23 cellular contexts compared by ENCODE assay signal in genomic region chr5:157538311-157538710, GRCh38. TPM values are rescaled to one million over a fixed set of nuclear protein-coding genes. Genes with fewer than 3 reads are reported as not detected.
DNase-seq lines count a peak whose midpoint lies in the region; ATAC-seq and TF ChIP-seq lines count a peak whose summit lies in the region.
"Had no signal": no experiment of that assay in that cellular context is flagged by ENCODE, and none has a peak within 500 bp of the region (broad histone marks: within the 10 kb centered on the region; RNA-seq: fewer than 3 reads in every experiment).

No MANE protein-coding gene starts in this region.

- peaks cover 77% of the 10 kb centered on the region for H3K4me1 Mint-ChIP-seq in activated CD8-positive, alpha-beta memory T cell treated with anti-CD3 and anti-CD28 coated beads, Interleukin-2, amount 10 ng/mL, durations not matched to agents 7 days and 5 days
- peaks cover 52% of the 10 kb centered on the region for H3K4me1 Mint-ChIP-seq in stimulated activated memory B cell treated with anti-CD40 and anti-IgM and Interleukin-4, amounts not matched to agents 10 μg/mL and 1 μg/mL and 100 μg/mL, for 72 hours

- ATAC-seq in activated CD8-positive, alpha-beta memory T cell treated with anti-CD3 and anti-CD28 coated beads, Interleukin-2, amount 10 ng/mL, durations not matched to agents 7 days and 5 days = no peak
- no peak for ATAC-seq in stimulated activated memory B cell treated with anti-CD40 and anti-IgM and Interleukin-4, amounts not matched to agents 10 μg/mL and 1 μg/mL and 100 μg/mL, for 72 hours
- ATAC-seq: left colon; psoas muscle; stimulated activated naive CD8-positive, alpha-beta T cell treated with anti-CD3 and anti-CD28 coated beads, Interleukin-15, amount 100 ng/mL, for 72 hours had no signal

- in situ Hi-C loops in G401 (cut with HindIII; ENCODE audit: low sequenced_read_pairs) = no loop called here

- H3K36me3 Mint-ChIP-seq in activated CD8-positive, alpha-beta memory T cell treated with anti-CD3 and anti-CD28 coated beads, Interleukin-2, amount 10 ng/mL, durations not matched to agents 7 days and 5 days = peaks cover 66% of the 10 kb centered on the region
- peaks cover 22% of the 10 kb centered on the region for H3K36me3 Mint-ChIP-seq in stimulated activated memory B cell treated with anti-CD40 and anti-IgM and Interleukin-4, amounts not matched to agents 10 μg/mL and 1 μg/mL and 100 μg/mL, for 72 hours
- H3K36me3 Mint-ChIP-seq: immature natural killer cell had no signal

- peak overlapping the region; percentile 65 for H3K27ac Mint-ChIP-seq in activated CD8-positive, alpha-beta memory T cell treated with anti-CD3 and anti-CD28 coated beads, Interleukin-2, amount 10 ng/mL, durations not matched to agents 7 days and 5 days
- peak overlapping the region; percentile 84 for H3K27ac Mint-ChIP-seq in stimulated activated memory B cell treated with anti-CD40 and anti-IgM and Interleukin-4, amounts not matched to agents 10 μg/mL and 1 μg/mL and 100 μg/mL, for 72 hours
- H3K27ac Mint-ChIP-seq: immature natural killer cell had no signal

- no peak for TF ChIP-seq POLR2A in erythroblast (IDR thresholded peaks at IDR 0.05; ENCODE audit: low read length)

- no peak for DNase-seq in activated CD8-positive, alpha-beta memory T cell treated with anti-CD3 and anti-CD28 coated beads, Interleukin-2, amount 10 ng/mL, durations not matched to agents 7 days and 5 days
- DNase-seq in activated CD8-positive, alpha-beta memory T cell treated with anti-CD3 and anti-CD28 coated beads for 24 hours = no peak
- DNase-seq in G401 (ENCODE audit: low spot score) (peak; percentile 97), cerebellar cortex (ENCODE audit: low spot score) (peak; percentile 97), erythroblast (lab: John Stamatoyannopoulos, UW) (no peak), NCI-H146 treated with DMSO at 0.1 percent for 48 hours (lab: John Stamatoyannopoulos, UW; ENCODE audit: unreplicated experiment) (no peak)
- DNase-seq: BE2C; DMS79 treated with DMSO at 0.1 percent for 48 hours; hypothalamus; immature natural killer cell; KG1; left colon; mesenchymal stem cell; MG63; NCI-H1105 treated with DMSO at 0.1 percent for 48 hours; NCI-H2029; NCI-H2227 treated with DMSO at 0.1 percent for 48 hours; NCI-H748 treated with DMSO at 0.1 percent for 48 hours; nucleus accumbens; psoas muscle; stimulated activated naive CD8-positive, alpha-beta T cell treated with anti-CD3 and anti-CD28 coated beads, Interleukin-15, amount 100 ng/mL, for 72 hours; thyroid gland had no signal

- H3K9me3 Mint-ChIP-seq in activated CD8-positive, alpha-beta memory T cell treated with anti-CD3 and anti-CD28 coated beads, Interleukin-2, amount 10 ng/mL, durations not matched to agents 7 days and 5 days (ENCODE audit: low read depth) = no peaks in the 10 kb centered on the region
- no peaks in the 10 kb centered on the region for H3K9me3 Mint-ChIP-seq in stimulated activated memory B cell treated with anti-CD40 and anti-IgM and Interleukin-4, amounts not matched to agents 10 μg/mL and 1 μg/mL and 100 μg/mL, for 72 hours
- H3K9me3 Mint-ChIP-seq: immature natural killer cell; stimulated activated naive CD8-positive, alpha-beta T cell treated with anti-CD3 and anti-CD28 coated beads, Interleukin-15, amount 100 ng/mL, for 72 hours had no signal

- CTCF ChIA-PET in activated CD8-positive, alpha-beta memory T cell treated with anti-CD3 and anti-CD28 coated beads, Interleukin-2, amount 10 ng/mL, durations not matched to agents 7 days and 5 days (lab: Charles Lee) = no interaction called here

- H3K4me3 Mint-ChIP-seq in activated CD8-positive, alpha-beta memory T cell treated with anti-CD3 and anti-CD28 coated beads, Interleukin-2, amount 10 ng/mL, durations not matched to agents 7 days and 5 days = peak overlapping the region; percentile 19
- no peak overlapping the region for H3K4me3 Mint-ChIP-seq in stimulated activated memory B cell treated with anti-CD40 and anti-IgM and Interleukin-4, amounts not matched to agents 10 μg/mL and 1 μg/mL and 100 μg/mL, for 72 hours
- H3K4me3 Mint-ChIP-seq: immature natural killer cell; stimulated activated naive CD8-positive, alpha-beta T cell treated with anti-CD3 and anti-CD28 coated beads, Interleukin-15, amount 100 ng/mL, for 72 hours had no signal

- H3K27me3 Mint-ChIP-seq in activated CD8-positive, alpha-beta memory T cell treated with anti-CD3 and anti-CD28 coated beads, Interleukin-2, amount 10 ng/mL, durations not matched to agents 7 days and 5 days = no peaks in the 10 kb centered on the region
- no peaks in the 10 kb centered on the region for H3K27me3 Mint-ChIP-seq in stimulated activated memory B cell treated with anti-CD40 and anti-IgM and Interleukin-4, amounts not matched to agents 10 μg/mL and 1 μg/mL and 100 μg/mL, for 72 hours

RNA-seq across cellular contexts. Expression of gene ADAM19, which starts 37.3 kb away (rescaled TPM):
- total RNA-seq in activated CD8-positive, alpha-beta memory T cell treated with anti-CD3 and anti-CD28 coated beads, Interleukin-2, amount 10 ng/mL, durations not matched to agents 7 days and 5 days = 100 to 1,000 TPM; 219 to 341 TPM
- 0.17 and 0.55 TPM in 2 replicates for total RNA-seq in G401 (2014; rRNA removed; shearing (Covaris generic))

Comparison
In these comparisons a context has a peak if more than half of its experiments do, and no peak if none do; other contexts are left out.
1. DNase-seq: peak in G401 (single experiment) and cerebellar cortex (single experiment); none in activated CD8-positive, alpha-beta memory T cell treated with anti-CD3 and anti-CD28 coated beads, Interleukin-2, amount 10 ng/mL, durations not matched to agents 7 days and 5 days (single experiment), activated CD8-positive, alpha-beta memory T cell treated with anti-CD3 and anti-CD28 coated beads for 24 hours (single experiment), erythroblast (0 of 2) and NCI-H146 treated with DMSO at 0.1 percent for 48 hours (single experiment).
2. RNA of gene ADAM19, which starts 37.3 kb away (total RNA-seq): 219 to 341 TPM in activated CD8-positive, alpha-beta memory T cell treated with anti-CD3 and anti-CD28 coated beads, Interleukin-2, amount 10 ng/mL, durations not matched to agents 7 days and 5 days; 0.17 to 0.55 TPM in G401; every median in the first group is over 100 times any median in the second.